In the genomic region with DNA sequence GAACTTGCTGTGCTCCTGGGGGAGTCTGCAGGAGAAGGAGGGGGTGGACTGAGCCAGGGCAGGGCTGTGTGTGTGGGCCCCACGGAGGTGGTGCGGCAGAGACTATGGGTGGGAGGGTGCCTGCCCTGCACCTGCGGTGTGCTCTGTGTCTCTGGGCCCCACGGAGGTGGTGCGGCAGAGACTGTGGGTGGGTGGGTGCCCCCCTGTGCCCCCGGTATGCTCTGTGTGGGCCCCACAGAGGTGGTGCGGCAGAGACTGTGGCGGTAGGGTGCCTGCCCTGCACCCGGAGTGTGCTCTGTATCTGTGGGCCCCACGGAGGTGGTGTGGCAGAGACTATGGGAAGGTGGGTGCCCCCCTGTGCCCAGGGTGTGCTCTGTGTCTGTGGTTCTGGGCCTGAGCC, we compare ENCODE assay signal across 13 cellular contexts.
DNase-seq lines count a peak whose midpoint lies in the region; TF ChIP-seq lines count a peak whose summit lies in the region.
"Had no signal": no experiment of that assay in that cellular context is flagged by ENCODE, and none has a peak within 500 bp of the region (broad histone marks: within the 10 kb centered on the region; RNA-seq: fewer than 3 reads in every experiment).

No MANE protein-coding gene starts in this region.

- DNase-seq in activated T-cell treated with anti-CD3 and anti-CD28 coated beads, Interleukin-2, amount 50 U/mL, for 24 hours: no peak
- no peak for DNase-seq in activated T-cell treated with anti-CD3 and anti-CD28 coated beads for 4 hours
- no peak for DNase-seq in activated naive CD8-positive, alpha-beta T cell treated with anti-CD3 and anti-CD28 coated beads for 36 hours
- peak; percentile 45 for DNase-seq in mesenteric fat pad (ENCODE audit: low spot score)
- no peak for DNase-seq in RPMI8226
- DNase-seq in spleen: no peak
- DNase-seq in GDM1 (lab: John Stamatoyannopoulos, UW): no peak
- DNase-seq: GOT3; NCI-H1105 treated with DMSO at 0.1 percent for 48 hours; stimulated activated CD4-positive, alpha-beta T cell treated with anti-CD3 and anti-CD28 coated beads, Interleukin-15, amount 100 ng/mL, for 24 hours; uterus had no signal

- H3K36me3 ChIP-seq in spleen: peaks cover 0 to 65% (median 30%) of the 10 kb centered on the region in 6 donors
- H3K36me3 ChIP-seq: uterus had no signal

- H3K27me3 ChIP-seq in spleen (replicated peaks in 1 of 7): no peaks in the 10 kb centered on the region
- H3K27me3 ChIP-seq: adrenal gland, uterus had no signal

- WGBS in spleen, 5 donors: 75 to 88% (median 81%) methylated on average over 6 to 10 of the region's 10 CpGs

- peaks cover 83% of the 10 kb centered on the region for H3K36me3 Mint-ChIP-seq in activated T-cell treated with anti-CD3 and anti-CD28 coated beads, Interleukin-2, amount 50 U/mL, for 24 hours (ENCODE audit: low read depth)
- H3K36me3 Mint-ChIP-seq in activated naive CD8-positive, alpha-beta T cell treated with anti-CD3 and anti-CD28 coated beads for 36 hours: peaks cover 83% of the 10 kb centered on the region

- peaks cover 6 to 36% (median 16%) of the 10 kb centered on the region in 6 donors for H3K4me1 ChIP-seq in spleen
- H3K4me1 ChIP-seq: uterus had no signal

- H3K4me3 ChIP-seq in spleen: no peak overlapping the region
- H3K4me3 ChIP-seq: adrenal gland, uterus had no signal

- intact Hi-C loops in spleen (cut with DNase I; ENCODE audit: low total_unique reads): no loop called here

- peaks cover 25% of the 10 kb centered on the region for H3K9me3 Mint-ChIP-seq in activated T-cell treated with anti-CD3 and anti-CD28 coated beads, Interleukin-2, amount 50 U/mL, for 24 hours
- H3K9me3 Mint-ChIP-seq in activated naive CD8-positive, alpha-beta T cell treated with anti-CD3 and anti-CD28 coated beads for 36 hours: peaks cover 28% of the 10 kb centered on the region

- H3K27me3 Mint-ChIP-seq in activated T-cell treated with anti-CD3 and anti-CD28 coated beads, Interleukin-2, amount 50 U/mL, for 24 hours: no peaks in the 10 kb centered on the region
- no peaks in the 10 kb centered on the region for H3K27me3 Mint-ChIP-seq in activated naive CD8-positive, alpha-beta T cell treated with anti-CD3 and anti-CD28 coated beads for 36 hours

- TF ChIP-seq CTCF in spleen (IDR thresholded peaks at IDR 0.05 in 8 of 11, conservative IDR thresholded peaks at IDR 0.05 in 3 of 11): no peak

- TF ChIP-seq POLR2A in spleen (IDR thresholded peaks at IDR 0.05): no peak

- peaks cover 0 to 14% (median 7%) of the 10 kb centered on the region in 8 donors for H3K9me3 ChIP-seq in spleen
- H3K9me3 ChIP-seq: adrenal gland, uterus had no signal

- H3K4me3 Mint-ChIP-seq in activated T-cell treated with anti-CD3 and anti-CD28 coated beads, Interleukin-2, amount 50 U/mL, for 24 hours: peak overlapping the region; percentile 49
- peak overlapping the region; percentile 59 for H3K4me3 Mint-ChIP-seq in activated naive CD8-positive, alpha-beta T cell treated with anti-CD3 and anti-CD28 coated beads for 36 hours

- H3K4me1 Mint-ChIP-seq in activated T-cell treated with anti-CD3 and anti-CD28 coated beads, Interleukin-2, amount 50 U/mL, for 24 hours (ENCODE audit: low read depth): peaks cover 55% of the 10 kb centered on the region
- peaks cover 26% of the 10 kb centered on the region for H3K4me1 Mint-ChIP-seq in activated naive CD8-positive, alpha-beta T cell treated with anti-CD3 and anti-CD28 coated beads for 36 hours

- peak overlapping the region; percentile 87 for H3K27ac Mint-ChIP-seq in activated T-cell treated with anti-CD3 and anti-CD28 coated beads, Interleukin-2, amount 50 U/mL, for 24 hours
- H3K27ac Mint-ChIP-seq in activated naive CD8-positive, alpha-beta T cell treated with anti-CD3 and anti-CD28 coated beads for 36 hours: peak overlapping the region; percentile 63

- H3K27ac ChIP-seq in temporal lobe (ENCODE audit: low read depth, low read length) (peak overlapping the region; percentile 25), spleen (peak overlapping the region in 4 of 8 donors; percentile 28 to 78 (median 42))
- H3K27ac ChIP-seq: uterus had no signal
